ENCODE assay signal across 18 cellular contexts in genomic region chr12:49891476-49891875, GRCh38. TPM values are rescaled to one million over a fixed set of nuclear protein-coding genes. Genes with fewer than 3 reads are reported as not detected.
DNase-seq lines count a peak whose midpoint lies in the region; ATAC-seq and TF ChIP-seq lines count a peak whose summit lies in the region.
"Had no signal": no experiment of that assay in that cellular context is flagged by ENCODE, and none has a peak within 500 bp of the region (broad histone marks: within the 10 kb centered on the region; RNA-seq: fewer than 3 reads in every experiment).

No MANE protein-coding gene starts in this region.

- H3K27ac ChIP-seq in transverse colon = no peak overlapping the region

- H3K4me1 Mint-ChIP-seq in chondrocyte (ENCODE audit: low read depth) = peaks cover 7% of the 10 kb centered on the region

- DNase-seq in NCI-H510A treated with DMSO at 0.1 percent for 48 hours (lab: John Stamatoyannopoulos, UW) = peak; percentile 42
- DNase-seq in NCI-H510A (lab: John Stamatoyannopoulos, UW) = no peak
- peak; percentile 44 for DNase-seq in chondrocyte (ENCODE audit: low spot score)
- DNase-seq in left colon = peak; percentile 53 to 57
- DNase-seq in transverse colon = peak; percentile 41
- DNase-seq in NCI-H774 (lab: John Stamatoyannopoulos, UW) = no peak
- DNase-seq: C1 segment of cervical spinal cord; Calu3; CD4-positive, alpha-beta T cell; DMS 273 treated with DMSO at 0.1 percent for 48 hours; EL; HCEC 1CT had no signal

- no peak for TF ChIP-seq CTCF in chondrocyte (IDR thresholded peaks at IDR 0.05)
- TF ChIP-seq CTCF in transverse colon (IDR thresholded peaks at IDR 0.05) = no peak

- no peak for TF ChIP-seq POLR2A in transverse colon (IDR thresholded peaks at IDR 0.05)

- no peak overlapping the region for H3K4me3 Mint-ChIP-seq in chondrocyte (ENCODE audit: unreplicated experiment)
- H3K4me3 Mint-ChIP-seq: B cell; CD4-positive, alpha-beta T cell; IgD-negative memory B cell had no signal

- TF ChIP-seq EP300 in transverse colon (IDR thresholded peaks at IDR 0.05; ENCODE audit: low read depth) = no peak

- peak; percentile 81 for ATAC-seq in left colon
- no peak for ATAC-seq in GM21529 (IDR thresholded peaks at IDR 0.05; ENCODE audit: unreplicated experiment)
- no peak for ATAC-seq in HG03378 (IDR thresholded peaks at IDR 0.05; ENCODE audit: unreplicated experiment)

- H3K27me3 ChIP-seq in transverse colon = no peaks in the 10 kb centered on the region

- intact Hi-C loops in left colon (cut with DNase I, micrococcal nuclease) = no loop called here
- intact Hi-C loops in transverse colon (cut with DNase I; ENCODE audit: low total_unique reads) = no loop called here

- peaks cover 0 to 22% (median 0%) of the 10 kb centered on the region in 4 donors for H3K4me1 ChIP-seq in transverse colon

- H3K27ac Mint-ChIP-seq in chondrocyte (ENCODE audit: unreplicated experiment) = no peak overlapping the region
- H3K27ac Mint-ChIP-seq: B cell; CD4-positive, alpha-beta T cell; IgD-negative memory B cell had no signal

- H3K4me3 ChIP-seq in transverse colon = no peak overlapping the region

- in situ Hi-C loops in transverse colon (cut with MboI; ENCODE audit: low pct_ligation_motif_present in 1 of 4, low pct_unique_long_range_greater_than_20kb in 1 of 4, low sequenced_read_pairs in 3 of 4) = no loop called here

- peaks cover 2% of the 10 kb centered on the region for H3K36me3 Mint-ChIP-seq in chondrocyte (ENCODE audit: low read depth)

- H3K9me3 ChIP-seq in transverse colon = no peaks in the 10 kb centered on the region

- no peaks in the 10 kb centered on the region for H3K9me3 Mint-ChIP-seq in chondrocyte (ENCODE audit: low read depth)
- H3K9me3 Mint-ChIP-seq: CD4-positive, alpha-beta T cell; IgD-negative memory B cell had no signal

- H3K36me3 ChIP-seq in transverse colon = no peaks in the 10 kb centered on the region

- peaks cover 24% of the 10 kb centered on the region for H3K27me3 Mint-ChIP-seq in chondrocyte (ENCODE audit: low read depth)

- 43% methylated on average over 6 of the region's 6 CpGs; no CpG with 5 or more reads in 1 of the 2 donors for WGBS in transverse colon (ENCODE audit: low coverage in 1 of 2), 2 donors

RNA-seq across cellular contexts. Expression of gene FAIM2, which starts 12.2 kb away (rescaled TPM):
- total RNA-seq in chondrocyte (0.47 to 1.3 TPM (median 0.74 TPM) in 3 replicates), left colon (1 to 10 TPM; 1.2 to 2.3 TPM), transverse colon (1 to 10 TPM; 1.5 to 2.8 (median 2.5) TPM)
- total RNA-seq: B cell; Calu3; CD4-positive, alpha-beta T cell; HT1080 had no signal

RNA-seq across cellular contexts. Expression of gene BCDIN3D, which starts 48.6 kb away (rescaled TPM):
- 3.1 to 3.3 TPM (median 3.3 TPM) in 3 replicates for total RNA-seq in chondrocyte
- total RNA-seq in left colon = 1 to 10 TPM; 2.7 to 4.7 TPM
- 1 to 10 TPM in 3 of 4 donors, under 1 TPM in 1; 0.20 to 2.4 (median 2.0) TPM for total RNA-seq in transverse colon

RNA-seq across cellular contexts. Expression of gene AQP2, which starts 59.1 kb away (rescaled TPM):
- total RNA-seq in chondrocyte = not detected in 3 replicates
- not detected for total RNA-seq in left colon
- not detected for total RNA-seq in transverse colon
- total RNA-seq: B cell; Calu3; CD4-positive, alpha-beta T cell; H4; HT1080 had no signal

Comparison
In these comparisons a context has a peak if more than half of its experiments do, and no peak if none do; other contexts are left out.
1. DNase-seq: peak in NCI-H510A treated with DMSO at 0.1 percent for 48 hours (single experiment), chondrocyte (single experiment), left colon (2 of 2) and transverse colon (single experiment); none in NCI-H510A (single experiment) and NCI-H774 (single experiment).